ENCODE assay signal across 29 cellular contexts in the genomic region with DNA sequence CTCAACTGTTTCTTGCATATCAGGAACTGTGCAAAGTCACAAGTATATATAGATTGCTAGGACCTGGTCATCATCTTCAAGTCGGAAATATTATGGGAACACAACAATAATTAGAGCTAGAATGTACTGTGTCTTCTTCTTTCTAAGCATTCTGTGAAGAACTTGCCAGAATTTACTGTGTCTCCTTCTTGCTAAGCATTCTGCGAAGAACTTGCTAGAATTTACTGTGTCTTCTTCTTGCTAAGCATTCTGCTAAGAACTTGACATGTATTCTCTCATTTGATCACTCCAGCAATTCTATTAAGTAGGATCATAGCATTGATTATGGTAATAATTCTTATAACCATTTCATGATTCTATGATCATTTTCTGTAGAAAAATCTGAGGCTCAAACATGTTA.
"Had no signal": no experiment of that assay in that cellular context is flagged by ENCODE, and none has a peak within 500 bp of the region (broad histone marks: within the 10 kb centered on the region; RNA-seq: fewer than 3 reads in every experiment).

No MANE protein-coding gene starts in this region.

- H3K36me3 ChIP-seq: adrenal gland, colonic mucosa, esophagus squamous epithelium, gastroesophageal sphincter, heart right ventricle, WERI-Rb-1 had no signal

- H3K4me1 Mint-ChIP-seq: activated B cell treated with CpG ODN at 0.5 μM for 24 hours; activated naive CD4-positive, alpha-beta T cell treated with anti-CD3 and anti-CD28 coated beads, Interleukin-2, amount 50 U/mL, for 24 hours; activated naive CD8-positive, alpha-beta T cell treated with anti-CD3 and anti-CD28 coated beads for 36 hours; activated naive CD8-positive, alpha-beta T cell treated with anti-CD3 and anti-CD28 coated beads, Interleukin-2, amount 50 U/mL, for 24 hours had no signal

- H3K27me3 ChIP-seq: colonic mucosa had no signal

- H3K27ac ChIP-seq: adrenal gland, colonic mucosa, epithelial cell of prostate, esophagus squamous epithelium, gastroesophageal sphincter, heart right ventricle, hepatocyte, WERI-Rb-1 had no signal

- H3K4me2 ChIP-seq: hepatocyte had no signal

- H3K27ac Mint-ChIP-seq: activated B cell treated with CpG ODN at 0.5 μM for 24 hours; activated CD8-positive, alpha-beta T cell treated with anti-CD3 and anti-CD28 coated beads for 36 hours; activated naive CD4-positive, alpha-beta T cell treated with anti-CD3 and anti-CD28 coated beads for 36 hours; activated naive CD4-positive, alpha-beta T cell treated with anti-CD3 and anti-CD28 coated beads, Interleukin-2, amount 50 U/mL, for 24 hours; activated naive CD8-positive, alpha-beta T cell treated with anti-CD3 and anti-CD28 coated beads for 36 hours; activated naive CD8-positive, alpha-beta T cell treated with anti-CD3 and anti-CD28 coated beads, Interleukin-2, amount 50 U/mL, for 24 hours; activated T-helper 2 cell treated with anti-CD3 and anti-CD28 coated beads, Interferon-gamma antibody, Interleukin-2, Interleukin-4, amounts not matched to agents 10 μg/mL and 5 μg/mL and 100 μg/mL, durations not matched to agents 14 hours and 24 hours and 36 hours; brain; T-helper 1 cell treated with Interleukin-12 subunit alpha and Interleukin-12 subunit beta and Interleukin-4 antibody, amounts not matched to agents 30 μg/mL and 1 μg/mL, for 36 hours had no signal

- ATAC-seq: activated CD4-positive, CD25-positive, alpha-beta regulatory T cell treated with anti-CD3 and anti-CD28 coated beads, Interleukin-2, amount 50 U/mL, for 24 hours; activated CD8-positive, alpha-beta T cell treated with anti-CD3 and anti-CD28 coated beads for 36 hours; activated naive CD8-positive, alpha-beta T cell treated with anti-CD3 and anti-CD28 coated beads, Interleukin-2, amount 50 U/mL, for 24 hours; activated T-cell treated with anti-CD3 and anti-CD28 coated beads, Interleukin-2, amount 50 U/mL, for 4 hours; gastroesophageal sphincter; heart right ventricle had no signal

- H3K9me3 Mint-ChIP-seq: activated B cell treated with CpG ODN at 0.5 μM for 24 hours; activated CD8-positive, alpha-beta T cell treated with anti-CD3 and anti-CD28 coated beads for 36 hours; activated naive CD4-positive, alpha-beta T cell treated with anti-CD3 and anti-CD28 coated beads for 36 hours; activated naive CD4-positive, alpha-beta T cell treated with anti-CD3 and anti-CD28 coated beads, Interleukin-2, amount 50 U/mL, for 24 hours; activated naive CD8-positive, alpha-beta T cell treated with anti-CD3 and anti-CD28 coated beads for 36 hours; activated naive CD8-positive, alpha-beta T cell treated with anti-CD3 and anti-CD28 coated beads, Interleukin-2, amount 50 U/mL, for 24 hours; activated T-cell treated with anti-CD3 and anti-CD28 coated beads, Interleukin-2, amount 50 U/mL, for 4 hours; activated T-helper 2 cell treated with anti-CD3 and anti-CD28 coated beads, Interferon-gamma antibody, Interleukin-2, Interleukin-4, amounts not matched to agents 10 μg/mL and 5 μg/mL and 100 μg/mL, durations not matched to agents 14 hours and 24 hours and 36 hours; T-helper 1 cell treated with Interleukin-12 subunit alpha and Interleukin-12 subunit beta and Interleukin-4 antibody, amounts not matched to agents 30 μg/mL and 1 μg/mL, for 36 hours had no signal

- H3K4me3 Mint-ChIP-seq: activated B cell treated with CpG ODN at 0.5 μM for 24 hours; activated CD8-positive, alpha-beta T cell treated with anti-CD3 and anti-CD28 coated beads for 36 hours; activated naive CD4-positive, alpha-beta T cell treated with anti-CD3 and anti-CD28 coated beads for 36 hours; activated naive CD4-positive, alpha-beta T cell treated with anti-CD3 and anti-CD28 coated beads, Interleukin-2, amount 50 U/mL, for 24 hours; activated naive CD8-positive, alpha-beta T cell treated with anti-CD3 and anti-CD28 coated beads for 36 hours; activated naive CD8-positive, alpha-beta T cell treated with anti-CD3 and anti-CD28 coated beads, Interleukin-2, amount 50 U/mL, for 24 hours; activated T-cell treated with anti-CD3 and anti-CD28 coated beads, Interleukin-2, amount 50 U/mL, for 4 hours; brain; T-helper 1 cell treated with Interleukin-12 subunit alpha and Interleukin-12 subunit beta and Interleukin-4 antibody, amounts not matched to agents 30 μg/mL and 1 μg/mL, for 36 hours had no signal

- H3K79me2 ChIP-seq: hepatocyte had no signal

- H3K36me3 Mint-ChIP-seq: activated naive CD4-positive, alpha-beta T cell treated with anti-CD3 and anti-CD28 coated beads, Interleukin-2, amount 50 U/mL, for 24 hours; activated naive CD8-positive, alpha-beta T cell treated with anti-CD3 and anti-CD28 coated beads for 36 hours; brain had no signal

- H3K9me3 ChIP-seq: adrenal gland, colonic mucosa, esophagus squamous epithelium, gastroesophageal sphincter, heart right ventricle had no signal

- H2AFZ ChIP-seq: hepatocyte had no signal

- DNase-seq: activated B cell treated with CpG ODN at 0.5 μM for 24 hours; activated CD4-positive, alpha-beta T cell treated with anti-CD3 and anti-CD28 coated beads for 48 hours; activated CD4-positive, alpha-beta T cell treated with anti-CD3 and anti-CD28 coated beads, Interleukin-2, amount 50 U/mL, for 1 hour; activated CD4-positive, alpha-beta T cell treated with anti-CD3 and anti-CD28 coated beads, Interleukin-2, amount 50 U/mL, for 48 hours; activated CD8-positive, alpha-beta memory T cell treated with anti-CD3 and anti-CD28 coated beads for 24 hours; activated CD8-positive, alpha-beta T cell treated with anti-CD3 and anti-CD28 coated beads for 36 hours; activated effector memory CD4-positive, alpha-beta T cell treated with anti-CD3 and anti-CD28 coated beads, Interleukin-2, amount 50 U/mL, for 16 hours; activated naive CD4-positive, alpha-beta T cell treated with anti-CD3 and anti-CD28 coated beads for 36 hours; activated naive CD8-positive, alpha-beta T cell treated with anti-CD3 and anti-CD28 coated beads for 36 hours; activated naive CD8-positive, alpha-beta T cell treated with anti-CD3 and anti-CD28 coated beads, Interleukin-2, amount 50 U/mL, for 24 hours; activated T-cell treated with anti-CD3 and anti-CD28 coated beads, Interleukin-2, amount 50 U/mL, for 4 hours; adrenal gland; amygdala; aorta; colonic mucosa; effector CD8-positive, alpha-beta T cell; esophagus squamous epithelium; foreskin melanocyte; heart right ventricle; T-helper 9 cell; WERI-Rb-1 had no signal

- H3K4me3 ChIP-seq: adrenal gland, colonic mucosa, esophagus squamous epithelium, gastroesophageal sphincter, heart right ventricle, hepatocyte had no signal

- H3K4me1 ChIP-seq: adrenal gland, colonic mucosa, esophagus squamous epithelium, gastroesophageal sphincter had no signal
